Comparison of ENCODE assay signal across 17 cellular contexts in genomic region chr1:12249748-12250147, GRCh38. TPM values are rescaled to one million over a fixed set of nuclear protein-coding genes. Genes with fewer than 3 reads are reported as not detected.
DNase-seq lines count a peak whose midpoint lies in the region; ATAC-seq and TF ChIP-seq lines count a peak whose summit lies in the region.
"Had no signal": no experiment of that assay in that cellular context is flagged by ENCODE, and none has a peak within 500 bp of the region (broad histone marks: within the 10 kb centered on the region; RNA-seq: fewer than 3 reads in every experiment).

No MANE protein-coding gene starts in this region.

- DNase-seq in cardiac muscle cell (ENCODE audit: low read depth in 1 of 2, low spot score in 1 of 2), result peak in 1 of 2 donors; percentile 49
- DNase-seq in cardiac septum (ENCODE audit: low spot score), result no peak
- DNase-seq in WTC11 (ENCODE audit: low spot score), result no peak
- no peak for DNase-seq in activated T-cell treated with anti-CD3 and anti-CD28 coated beads, Interleukin-2, amount 50 U/mL, for 72 hours
- DNase-seq: AML-193; Caco-2; CD4-positive, alpha-beta T cell; GOT3 had no signal

- H3K4me3 Mint-ChIP-seq in WTC11, result no peak overlapping the region
- no peak overlapping the region for H3K4me3 Mint-ChIP-seq in activated T-cell treated with anti-CD3 and anti-CD28 coated beads, Interleukin-2, amount 50 U/mL, for 72 hours
- H3K4me3 Mint-ChIP-seq: CD4-positive, alpha-beta T cell had no signal

- intact Hi-C loops in cardiac septum (cut with DNase I), result no loop called here

- H3K9me3 ChIP-seq in cardiac muscle cell (ENCODE audit: low read depth), result no peaks in the 10 kb centered on the region
- H3K9me3 ChIP-seq in iPS-18a (ENCODE audit: control insufficient read depth, low read depth, low read length), result no peaks in the 10 kb centered on the region
- H3K9me3 ChIP-seq: A549, Caco-2, HAP-1 had no signal

- H3K27ac Mint-ChIP-seq in WTC11, result peak overlapping the region; percentile 83
- no peak overlapping the region for H3K27ac Mint-ChIP-seq in activated T-cell treated with anti-CD3 and anti-CD28 coated beads, Interleukin-2, amount 50 U/mL, for 72 hours
- H3K27ac Mint-ChIP-seq: CD4-positive, alpha-beta T cell had no signal

- peaks cover 24% of the 10 kb centered on the region for H3K4me1 ChIP-seq in cardiac muscle cell (ENCODE audit: low read depth)
- peaks cover 14% of the 10 kb centered on the region for H3K4me1 ChIP-seq in iPS-18a (ENCODE audit: control insufficient read depth, low read depth, low read length)
- H3K4me1 ChIP-seq: A549, Caco-2 had no signal

- no peaks in the 10 kb centered on the region for H3K27me3 Mint-ChIP-seq in WTC11 (ENCODE audit: low read depth)
- H3K27me3 Mint-ChIP-seq in activated T-cell treated with anti-CD3 and anti-CD28 coated beads, Interleukin-2, amount 50 U/mL, for 72 hours (ENCODE audit: low read depth), result no peaks in the 10 kb centered on the region
- H3K27me3 Mint-ChIP-seq: CD4-positive, alpha-beta T cell had no signal

- ATAC-seq in WTC11, result peak; percentile 73
- no peak for ATAC-seq in HG02588 (IDR thresholded peaks at IDR 0.05; ENCODE audit: unreplicated experiment)
- no peak for ATAC-seq in activated T-cell treated with anti-CD3 and anti-CD28 coated beads, Interleukin-2, amount 50 U/mL, for 72 hours (replicated peaks in 1 of 2)
- ATAC-seq in GM18505 (IDR thresholded peaks at IDR 0.05; ENCODE audit: unreplicated experiment), result no peak
- ATAC-seq: A549 had no signal

- H3K9me3 Mint-ChIP-seq in WTC11, result no peaks in the 10 kb centered on the region
- H3K9me3 Mint-ChIP-seq in activated T-cell treated with anti-CD3 and anti-CD28 coated beads, Interleukin-2, amount 50 U/mL, for 72 hours, result no peaks in the 10 kb centered on the region
- H3K9me3 Mint-ChIP-seq: CD4-positive, alpha-beta T cell had no signal

- POLR2A ChIA-PET in WTC11 (lab: Charles Lee), result no interaction called here

- H3K4me3 ChIP-seq in cardiac muscle cell, result no peak overlapping the region
- peak overlapping the region; percentile 22 for H3K4me3 ChIP-seq in iPS-18a (ENCODE audit: low read length)
- H3K4me3 ChIP-seq: A549, HAP-1 had no signal

- H3K27ac ChIP-seq in cardiac muscle cell (peak overlapping the region; percentile 41), iPS-18a (ENCODE audit: low read length) (peak overlapping the region; percentile 80)
- H3K27ac ChIP-seq: 22Rv1, A549, C4-2B, HL-60, KMS-11 had no signal

- TF ChIP-seq CTCF in cardiac muscle cell (IDR thresholded peaks at IDR 0.05; ENCODE audit: low read depth, low read length) (no peak), WTC11 (IDR thresholded peaks at IDR 0.05) (no peak)

- H3K4me1 Mint-ChIP-seq in WTC11, result peaks cover 16% of the 10 kb centered on the region
- H3K4me1 Mint-ChIP-seq in activated T-cell treated with anti-CD3 and anti-CD28 coated beads, Interleukin-2, amount 50 U/mL, for 72 hours (ENCODE audit: low read depth), result no peaks in the 10 kb centered on the region

- H3K27me3 ChIP-seq in cardiac muscle cell, result no peaks in the 10 kb centered on the region
- H3K27me3 ChIP-seq in iPS-18a (ENCODE audit: control insufficient read depth, insufficient read depth, low read length), result no peaks in the 10 kb centered on the region

- H3K36me3 Mint-ChIP-seq in WTC11, result peaks cover 38% of the 10 kb centered on the region
- H3K36me3 Mint-ChIP-seq in activated T-cell treated with anti-CD3 and anti-CD28 coated beads, Interleukin-2, amount 50 U/mL, for 72 hours (ENCODE audit: insufficient read depth in 2 of 2), result peaks cover 5 to 10% of the 10 kb centered on the region in 2 donors

- CTCF ChIA-PET in WTC11 (lab: Charles Lee), result interaction anchor here (0.6 to 1.6 kb wide), 2 partner anchors 10 to 26 kb away, joined by 3 to 5 read pairs; no protein-coding TSS in a partner anchor

- H3K36me3 ChIP-seq in cardiac muscle cell (peaks cover 13% of the 10 kb centered on the region), iPS-18a (ENCODE audit: control insufficient read depth, low read depth, low read length) (peaks cover 32% of the 10 kb centered on the region)

- no peak overlapping the region for H3K9ac ChIP-seq in iPS-18a (ENCODE audit: low read length)
- H3K9ac ChIP-seq: KMS-11 had no signal

- TF ChIP-seq POLR2A in GM18505 (IDR thresholded peaks at IDR 0.05; ENCODE audit: borderline replicate concordance, extremely low read depth, insufficient read depth, insufficient read length), result no peak

TF ChIP-seq in WTC11, 78 proteins besides CTCF, POLR2A, EP300 and RAD21:
- no peak for TF ChIP-seq RELA (CRISPR knock-in tag; IDR thresholded peaks at IDR 0.05; ENCODE audit: borderline replicate concordance)
- TF ChIP-seq SP1 (CRISPR knock-in tag; conservative IDR thresholded peaks at IDR 0.05), result no peak
- TF ChIP-seq MAX (CRISPR knock-in tag; IDR thresholded peaks at IDR 0.05), result no peak
- TF ChIP-seq CBFB (CRISPR knock-in tag; IDR thresholded peaks at IDR 0.05; ENCODE audit: low read depth), result no peak
- TF ChIP-seq AFF4 (CRISPR knock-in tag; IDR thresholded peaks at IDR 0.05; ENCODE audit: borderline replicate concordance), result no peak
- no peak for TF ChIP-seq PRRX2 (CRISPR knock-in tag; IDR thresholded peaks at IDR 0.05)
- no peak for TF ChIP-seq E2F1 (CRISPR knock-in tag; IDR thresholded peaks at IDR 0.05)
- no peak for TF ChIP-seq GTF2I (CRISPR knock-in tag; conservative IDR thresholded peaks at IDR 0.05)
- TF ChIP-seq USF1 (CRISPR knock-in tag; IDR thresholded peaks at IDR 0.05), result no peak
- no peak for TF ChIP-seq CREM (CRISPR knock-in tag; IDR thresholded peaks at IDR 0.05)

RNA-seq across cellular contexts. Expression of gene VPS13D, which starts 19.9 kb away (rescaled TPM):
- total RNA-seq in cardiac muscle cell (23.5 and 35.7 TPM in 2 replicates), cardiac septum (68.2 TPM), WTC11 (2021) (22.1 to 29.0 TPM (median 27.5 TPM) in 3 replicates)
- polyA plus RNA-seq in cardiac muscle cell, result 8.3 and 9.7 TPM in 2 replicates
- 10 to 100 TPM; 36.0 to 40.5 TPM for total RNA-seq in activated T-cell treated with anti-CD3 and anti-CD28 coated beads, Interleukin-2, amount 50 U/mL, for 72 hours
